1 cellular context compared by ENCODE assay signal in the genomic region with DNA sequence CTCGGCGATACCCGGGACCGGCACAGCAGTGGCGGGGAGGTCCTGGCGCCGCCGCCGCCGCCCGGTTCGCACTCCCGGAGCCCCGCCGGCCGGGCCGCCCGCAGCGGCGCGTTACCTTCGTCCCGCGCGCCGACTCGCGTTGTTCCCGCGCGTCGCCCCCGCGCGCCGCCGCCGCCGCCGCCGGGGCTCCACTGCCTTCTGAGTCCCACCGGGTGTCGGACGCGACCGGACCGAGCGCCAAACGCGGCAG.
A peak's percentile ranks its signal among the peaks of the same experiment; 100 is the strongest.
TF ChIP-seq lines count a peak whose summit lies in the region.

A gene (minus strand): TSS at position 243 of the 250 bp plus-strand sequence. CDS start 36,993 bp downstream, outside the sequence.

TF ChIP-seq in HepG2, 621 proteins besides CTCF, POLR2A, EP300 and RAD21 (continued from another document):
- TF ChIP-seq, protein P1, sequence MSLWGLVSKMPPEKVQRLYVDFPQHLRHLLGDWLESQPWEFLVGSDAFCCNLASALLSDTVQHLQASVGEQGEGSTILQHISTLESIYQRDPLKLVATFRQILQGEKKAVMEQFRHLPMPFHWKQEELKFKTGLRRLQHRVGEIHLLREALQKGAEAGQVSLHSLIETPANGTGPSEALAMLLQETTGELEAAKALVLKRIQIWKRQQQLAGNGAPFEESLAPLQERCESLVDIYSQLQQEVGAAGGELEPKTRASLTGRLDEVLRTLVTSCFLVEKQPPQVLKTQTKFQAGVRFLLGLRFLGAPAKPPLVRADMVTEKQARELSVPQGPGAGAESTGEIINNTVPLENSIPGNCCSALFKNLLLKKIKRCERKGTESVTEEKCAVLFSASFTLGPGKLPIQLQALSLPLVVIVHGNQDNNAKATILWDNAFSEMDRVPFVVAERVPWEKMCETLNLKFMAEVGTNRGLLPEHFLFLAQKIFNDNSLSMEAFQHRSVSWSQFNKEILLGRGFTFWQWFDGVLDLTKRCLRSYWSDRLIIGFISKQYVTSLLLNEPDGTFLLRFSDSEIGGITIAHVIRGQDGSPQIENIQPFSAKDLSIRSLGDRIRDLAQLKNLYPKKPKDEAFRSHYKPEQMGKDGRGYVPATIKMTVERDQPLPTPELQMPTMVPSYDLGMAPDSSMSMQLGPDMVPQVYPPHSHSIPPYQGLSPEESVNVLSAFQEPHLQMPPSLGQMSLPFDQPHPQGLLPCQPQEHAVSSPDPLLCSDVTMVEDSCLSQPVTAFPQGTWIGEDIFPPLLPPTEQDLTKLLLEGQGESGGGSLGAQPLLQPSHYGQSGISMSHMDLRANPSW (CRISPR knock-in tag; IDR thresholded peaks at IDR 0.05; ENCODE audit: borderline replicate concordance): no peak
- peak; percentile 43; the same call in 1 of the 2 replicates for TF ChIP-seq SIN3A (IDR thresholded peaks at IDR 0.05; ENCODE audit: borderline replicate concordance, low read depth, low read length)
- TF ChIP-seq, protein P2, sequence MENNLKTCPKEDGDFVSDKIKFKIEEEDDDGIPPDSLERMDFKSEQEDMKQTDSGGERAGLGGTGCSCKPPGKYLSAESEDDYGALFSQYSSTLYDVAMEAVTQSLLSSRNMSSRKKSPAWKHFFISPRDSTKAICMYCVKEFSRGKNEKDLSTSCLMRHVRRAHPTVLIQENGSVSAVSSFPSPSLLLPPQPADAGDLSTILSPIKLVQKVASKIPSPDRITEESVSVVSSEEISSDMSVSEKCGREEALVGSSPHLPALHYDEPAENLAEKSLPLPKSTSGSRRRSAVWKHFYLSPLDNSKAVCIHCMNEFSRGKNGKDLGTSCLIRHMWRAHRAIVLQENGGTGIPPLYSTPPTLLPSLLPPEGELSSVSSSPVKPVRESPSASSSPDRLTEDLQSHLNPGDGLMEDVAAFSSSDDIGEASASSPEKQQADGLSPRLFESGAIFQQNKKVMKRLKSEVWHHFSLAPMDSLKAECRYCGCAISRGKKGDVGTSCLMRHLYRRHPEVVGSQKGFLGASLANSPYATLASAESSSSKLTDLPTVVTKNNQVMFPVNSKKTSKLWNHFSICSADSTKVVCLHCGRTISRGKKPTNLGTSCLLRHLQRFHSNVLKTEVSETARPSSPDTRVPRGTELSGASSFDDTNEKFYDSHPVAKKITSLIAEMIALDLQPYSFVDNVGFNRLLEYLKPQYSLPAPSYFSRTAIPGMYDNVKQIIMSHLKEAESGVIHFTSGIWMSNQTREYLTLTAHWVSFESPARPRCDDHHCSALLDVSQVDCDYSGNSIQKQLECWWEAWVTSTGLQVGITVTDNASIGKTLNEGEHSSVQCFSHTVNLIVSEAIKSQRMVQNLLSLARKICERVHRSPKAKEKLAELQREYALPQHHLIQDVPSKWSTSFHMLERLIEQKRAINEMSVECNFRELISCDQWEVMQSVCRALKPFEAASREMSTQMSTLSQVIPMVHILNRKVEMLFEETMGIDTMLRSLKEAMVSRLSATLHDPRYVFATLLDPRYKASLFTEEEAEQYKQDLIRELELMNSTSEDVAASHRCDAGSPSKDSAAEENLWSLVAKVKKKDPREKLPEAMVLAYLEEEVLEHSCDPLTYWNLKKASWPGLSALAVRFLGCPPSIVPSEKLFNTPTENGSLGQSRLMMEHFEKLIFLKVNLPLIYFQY (CRISPR knock-in tag; IDR thresholded peaks at IDR 0.05; ENCODE audit: borderline replicate concordance): 0 out of 2 replicates have a peak, but pooled peaks have one; percentile 3
- TF ChIP-seq NRL (CRISPR knock-in tag; IDR thresholded peaks at IDR 0.05; ENCODE audit: borderline replicate concordance): no peak
- TF ChIP-seq TOE1 (CRISPR knock-in tag; IDR thresholded peaks at IDR 0.05): no peak
- TF ChIP-seq FOSL2 (CRISPR knock-in tag; IDR thresholded peaks at IDR 0.05): no peak
- TF ChIP-seq ZNF841 (CRISPR knock-in tag; IDR thresholded peaks at IDR 0.05; ENCODE audit: borderline replicate concordance): no peak
- TF ChIP-seq, protein P3, sequence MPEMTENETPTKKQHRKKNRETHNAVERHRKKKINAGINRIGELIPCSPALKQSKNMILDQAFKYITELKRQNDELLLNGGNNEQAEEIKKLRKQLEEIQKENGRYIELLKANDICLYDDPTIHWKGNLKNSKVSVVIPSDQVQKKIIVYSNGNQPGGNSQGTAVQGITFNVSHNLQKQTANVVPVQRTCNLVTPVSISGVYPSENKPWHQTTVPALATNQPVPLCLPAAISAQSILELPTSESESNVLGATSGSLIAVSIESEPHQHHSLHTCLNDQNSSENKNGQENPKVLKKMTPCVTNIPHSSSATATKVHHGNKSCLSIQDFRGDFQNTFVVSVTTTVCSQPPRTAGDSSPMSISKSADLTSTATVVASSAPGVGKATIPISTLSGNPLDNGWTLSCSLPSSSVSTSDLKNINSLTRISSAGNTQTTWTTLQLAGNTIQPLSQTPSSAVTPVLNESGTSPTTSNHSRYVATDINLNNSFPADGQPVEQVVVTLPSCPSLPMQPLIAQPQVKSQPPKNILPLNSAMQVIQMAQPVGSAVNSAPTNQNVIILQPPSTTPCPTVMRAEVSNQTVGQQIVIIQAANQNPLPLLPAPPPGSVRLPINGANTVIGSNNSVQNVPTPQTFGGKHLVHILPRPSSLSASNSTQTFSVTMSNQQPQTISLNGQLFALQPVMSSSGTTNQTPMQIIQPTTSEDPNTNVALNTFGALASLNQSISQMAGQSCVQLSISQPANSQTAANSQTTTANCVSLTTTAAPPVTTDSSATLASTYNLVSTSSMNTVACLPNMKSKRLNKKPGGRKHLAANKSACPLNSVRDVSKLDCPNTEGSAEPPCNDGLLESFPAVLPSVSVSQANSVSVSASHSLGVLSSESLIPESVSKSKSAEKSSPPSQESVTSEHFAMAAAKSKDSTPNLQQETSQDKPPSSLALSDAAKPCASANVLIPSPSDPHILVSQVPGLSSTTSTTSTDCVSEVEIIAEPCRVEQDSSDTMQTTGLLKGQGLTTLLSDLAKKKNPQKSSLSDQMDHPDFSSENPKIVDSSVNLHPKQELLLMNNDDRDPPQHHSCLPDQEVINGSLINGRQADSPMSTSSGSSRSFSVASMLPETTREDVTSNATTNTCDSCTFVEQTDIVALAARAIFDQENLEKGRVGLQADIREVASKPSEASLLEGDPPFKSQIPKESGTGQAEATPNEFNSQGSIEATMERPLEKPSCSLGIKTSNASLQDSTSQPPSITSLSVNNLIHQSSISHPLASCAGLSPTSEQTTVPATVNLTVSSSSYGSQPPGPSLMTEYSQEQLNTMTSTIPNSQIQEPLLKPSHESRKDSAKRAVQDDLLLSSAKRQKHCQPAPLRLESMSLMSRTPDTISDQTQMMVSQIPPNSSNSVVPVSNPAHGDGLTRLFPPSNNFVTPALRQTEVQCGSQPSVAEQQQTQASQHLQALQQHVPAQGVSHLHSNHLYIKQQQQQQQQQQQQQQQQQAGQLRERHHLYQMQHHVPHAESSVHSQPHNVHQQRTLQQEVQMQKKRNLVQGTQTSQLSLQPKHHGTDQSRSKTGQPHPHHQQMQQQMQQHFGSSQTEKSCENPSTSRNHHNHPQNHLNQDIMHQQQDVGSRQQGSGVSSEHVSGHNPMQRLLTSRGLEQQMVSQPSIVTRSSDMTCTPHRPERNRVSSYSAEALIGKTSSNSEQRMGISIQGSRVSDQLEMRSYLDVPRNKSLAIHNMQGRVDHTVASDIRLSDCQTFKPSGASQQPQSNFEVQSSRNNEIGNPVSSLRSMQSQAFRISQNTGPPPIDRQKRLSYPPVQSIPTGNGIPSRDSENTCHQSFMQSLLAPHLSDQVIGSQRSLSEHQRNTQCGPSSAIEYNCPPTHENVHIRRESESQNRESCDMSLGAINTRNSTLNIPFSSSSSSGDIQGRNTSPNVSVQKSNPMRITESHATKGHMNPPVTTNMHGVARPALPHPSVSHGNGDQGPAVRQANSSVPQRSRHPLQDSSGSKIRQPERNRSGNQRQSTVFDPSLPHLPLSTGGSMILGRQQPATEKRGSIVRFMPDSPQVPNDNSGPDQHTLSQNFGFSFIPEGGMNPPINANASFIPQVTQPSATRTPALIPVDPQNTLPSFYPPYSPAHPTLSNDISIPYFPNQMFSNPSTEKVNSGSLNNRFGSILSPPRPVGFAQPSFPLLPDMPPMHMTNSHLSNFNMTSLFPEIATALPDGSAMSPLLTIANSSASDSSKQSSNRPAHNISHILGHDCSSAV (CRISPR knock-in tag; IDR thresholded peaks at IDR 0.05; ENCODE audit: borderline replicate concordance): no peak
- no peak for TF ChIP-seq MATR3 (CRISPR knock-in tag; IDR thresholded peaks at IDR 0.05)
